Comparison of ENCODE assay signal across 1 cellular context in genomic region chr3:100516843-100517242, GRCh38.
TF ChIP-seq lines count a peak whose summit lies in the region.

No MANE protein-coding gene starts in this region.

TF ChIP-seq in HepG2, 621 proteins besides CTCF, POLR2A, EP300 and RAD21 (continued from another document):
- TF ChIP-seq HBP1 (CRISPR knock-in tag; IDR thresholded peaks at IDR 0.05; ENCODE audit: low read depth), result no peak
- TF ChIP-seq SNAPC2 (CRISPR knock-in tag; IDR thresholded peaks at IDR 0.05), result no peak
- TF ChIP-seq TCF7 (IDR thresholded peaks at IDR 0.05; ENCODE audit: low read depth), result no peak
